30 cellular contexts compared by ENCODE assay signal in genomic region chr2:236831698-236832097, GRCh38.
"Had no signal": no experiment of that assay in that cellular context is flagged by ENCODE, and none has a peak within 500 bp of the region (broad histone marks: within the 10 kb centered on the region; RNA-seq: fewer than 3 reads in every experiment).

No MANE protein-coding gene starts in this region.

- DNase-seq: activated B cell treated with CpG ODN at 0.5 μM for 24 hours; activated CD4-positive, alpha-beta T cell treated with anti-CD3 and anti-CD28 coated beads for 48 hours; activated CD4-positive, alpha-beta T cell treated with anti-CD3 and anti-CD28 coated beads, Interleukin-2, amount 50 U/mL, for 1 hour; activated CD4-positive, alpha-beta T cell treated with anti-CD3 and anti-CD28 coated beads, Interleukin-2, amount 50 U/mL, for 48 hours; activated CD8-positive, alpha-beta memory T cell treated with anti-CD3 and anti-CD28 coated beads for 24 hours; activated CD8-positive, alpha-beta T cell treated with anti-CD3 and anti-CD28 coated beads for 36 hours; activated effector memory CD4-positive, alpha-beta T cell treated with Interleukin-2 at 50 U/mL for 16 hours; activated gamma-delta T cell treated with Interleukin-2 at 50 U/mL for 16 hours; activated naive CD4-positive, alpha-beta T cell treated with anti-CD3 and anti-CD28 coated beads, Interleukin-2, amount 50 U/mL, for 16 hours; activated naive CD4-positive, alpha-beta T cell treated with Interleukin-2 at 50 U/mL for 16 hours; activated T-cell treated with anti-CD3 and anti-CD28 coated beads, Interleukin-2, amount 50 U/mL, for 4 hours; amniotic stem cell; anterior cingulate cortex; brain microvascular endothelial cell; caudate nucleus; effector CD8-positive, alpha-beta T cell; foreskin fibroblast; head of caudate nucleus; T-cell; T-helper 9 cell; WERI-Rb-1 had no signal

- H3K36me3 ChIP-seq: brain microvascular endothelial cell, WERI-Rb-1 had no signal

- H3K4me3 Mint-ChIP-seq: activated B cell treated with CpG ODN at 0.5 μM for 24 hours; activated CD8-positive, alpha-beta T cell treated with anti-CD3 and anti-CD28 coated beads for 36 hours; activated naive CD8-positive, alpha-beta T cell; activated T-cell treated with anti-CD3 and anti-CD28 coated beads, Interleukin-2, amount 50 U/mL, for 4 hours; activated T-helper 17 cell treated with anti-CD3 and anti-CD28 coated beads, Interleukin-2, amount 50 U/mL, for 72 hours; T-cell; T-helper 1 cell treated with Interleukin-12 subunit alpha and Interleukin-12 subunit beta and Interleukin-4 antibody, amounts not matched to agents 30 μg/mL and 1 μg/mL, for 36 hours had no signal

- FAIRE-seq: colon, endometrium, endothelial cell of umbilical vein, frontal cortex had no signal

- H3K27me3 ChIP-seq: brain microvascular endothelial cell had no signal

- H3K9me3 Mint-ChIP-seq: activated B cell treated with CpG ODN at 0.5 μM for 24 hours; activated CD8-positive, alpha-beta T cell treated with anti-CD3 and anti-CD28 coated beads for 36 hours; activated T-cell treated with anti-CD3 and anti-CD28 coated beads, Interleukin-2, amount 50 U/mL, for 4 hours; activated T-helper 17 cell treated with anti-CD3 and anti-CD28 coated beads, Interleukin-2, amount 50 U/mL, for 72 hours; T-helper 1 cell treated with Interleukin-12 subunit alpha and Interleukin-12 subunit beta and Interleukin-4 antibody, amounts not matched to agents 30 μg/mL and 1 μg/mL, for 36 hours had no signal

- H3K4me1 Mint-ChIP-seq: activated B cell treated with CpG ODN at 0.5 μM for 24 hours; activated T-helper 17 cell treated with anti-CD3 and anti-CD28 coated beads, Interleukin-2, amount 50 U/mL, for 72 hours; T-cell had no signal

- H3K27ac Mint-ChIP-seq: activated B cell treated with CpG ODN at 0.5 μM for 24 hours; activated CD8-positive, alpha-beta T cell treated with anti-CD3 and anti-CD28 coated beads for 36 hours; activated naive CD8-positive, alpha-beta T cell; activated T-helper 17 cell treated with anti-CD3 and anti-CD28 coated beads, Interleukin-2, amount 50 U/mL, for 72 hours; T-cell; T-helper 1 cell treated with Interleukin-12 subunit alpha and Interleukin-12 subunit beta and Interleukin-4 antibody, amounts not matched to agents 30 μg/mL and 1 μg/mL, for 36 hours had no signal

- H3K27ac ChIP-seq: brain microvascular endothelial cell, epithelial cell of prostate, WERI-Rb-1 had no signal

- ATAC-seq: activated CD4-positive, CD25-positive, alpha-beta regulatory T cell treated with anti-CD3 and anti-CD28 coated beads, Interleukin-2, amount 50 U/mL, for 24 hours; activated CD8-positive, alpha-beta T cell treated with anti-CD3 and anti-CD28 coated beads for 36 hours; activated T-cell treated with anti-CD3 and anti-CD28 coated beads, Interleukin-2, amount 50 U/mL, for 4 hours; activated T-helper 17 cell treated with anti-CD3 and anti-CD28 coated beads, Interleukin-2, amount 50 U/mL, for 72 hours; T-cell had no signal

- H3K36me3 Mint-ChIP-seq: activated naive CD8-positive, alpha-beta T cell; T-cell had no signal

- H3K27me3 Mint-ChIP-seq: activated CD8-positive, alpha-beta T cell treated with anti-CD3 and anti-CD28 coated beads for 36 hours had no signal
